ENCODE assay signal across 1 cellular context in the genomic region with DNA sequence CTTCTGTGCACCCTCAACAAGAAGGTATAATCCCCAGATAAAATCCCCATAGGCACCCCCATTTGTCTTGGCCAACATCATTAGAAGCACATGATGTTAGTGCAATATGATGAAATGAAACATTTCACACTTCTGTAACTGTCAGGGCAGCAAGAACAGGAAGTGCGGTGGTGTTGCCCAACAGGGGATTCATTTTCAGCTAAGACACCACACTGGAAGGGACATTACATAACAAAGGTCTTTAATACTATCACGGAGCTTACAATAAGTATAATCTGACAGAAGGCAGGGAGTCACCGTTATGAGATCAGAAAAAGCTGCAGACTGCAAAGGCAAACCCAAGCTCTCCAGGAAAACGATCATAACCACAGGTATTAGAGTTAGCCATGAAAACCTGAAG.
TF ChIP-seq lines count a peak whose summit lies in the region.

No MANE protein-coding gene starts in this region.

TF ChIP-seq in GM12878, 131 proteins besides CTCF, POLR2A, EP300 and RAD21:
- TF ChIP-seq ATF7 (IDR thresholded peaks at IDR 0.05; ENCODE audit: low read depth) (peak; percentile 55), ZNF24 (IDR thresholded peaks at IDR 0.05) (peak; percentile 57; the same call in 1 of the 2 replicates), SPI1 (IDR thresholded peaks at IDR 0.05; ENCODE audit: borderline replicate concordance, insufficient read depth, low read depth, low read length) (peak; percentile 65; the same call in 1 of the 2 replicates), FOXK2 (IDR thresholded peaks at IDR 0.05) (no peak), MTA2 (IDR thresholded peaks at IDR 0.05; ENCODE audit: low read depth) (0 out of 2 replicates have a peak, but pooled peaks have one; percentile 50), YBX1 (IDR thresholded peaks at IDR 0.05) (no peak), ETV6 (conservative IDR thresholded peaks at IDR 0.05 in 1 of 2, IDR thresholded peaks at IDR 0.05 in 1 of 2; ENCODE audit: borderline replicate concordance in 1 of 2, low read depth in 1 of 2) (no peak), SMARCA5 (IDR thresholded peaks at IDR 0.05) (no peak), ZNF217 (IDR thresholded peaks at IDR 0.05) (no peak), RAD51 (IDR thresholded peaks at IDR 0.05) (peak; percentile 23; the same call in 1 of the 2 replicates), CEBPB (IDR thresholded peaks at IDR 0.05; ENCODE audit: borderline replicate concordance in 1 of 2, low read depth in 2 of 2, low read length in 2 of 2) (no peak)
- TF ChIP-seq, protein P1, sequence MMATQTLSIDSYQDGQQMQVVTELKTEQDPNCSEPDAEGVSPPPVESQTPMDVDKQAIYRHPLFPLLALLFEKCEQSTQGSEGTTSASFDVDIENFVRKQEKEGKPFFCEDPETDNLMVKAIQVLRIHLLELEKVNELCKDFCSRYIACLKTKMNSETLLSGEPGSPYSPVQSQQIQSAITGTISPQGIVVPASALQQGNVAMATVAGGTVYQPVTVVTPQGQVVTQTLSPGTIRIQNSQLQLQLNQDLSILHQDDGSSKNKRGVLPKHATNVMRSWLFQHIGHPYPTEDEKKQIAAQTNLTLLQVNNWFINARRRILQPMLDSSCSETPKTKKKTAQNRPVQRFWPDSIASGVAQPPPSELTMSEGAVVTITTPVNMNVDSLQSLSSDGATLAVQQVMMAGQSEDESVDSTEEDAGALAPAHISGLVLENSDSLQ (IDR thresholded peaks at IDR 0.05), result peak; percentile 34; the same call in 1 of the 2 replicates
